In genomic region chr12:31650927-31651326, GRCh38 we compare ENCODE assay signal across 12 cellular contexts. TPM values are rescaled to one million over a fixed set of nuclear protein-coding genes. Genes with fewer than 3 reads are reported as not detected.
DNase-seq lines count a peak whose midpoint lies in the region; ATAC-seq and TF ChIP-seq lines count a peak whose summit lies in the region.
"Had no signal": no experiment of that assay in that cellular context is flagged by ENCODE, and none has a peak within 500 bp of the region (broad histone marks: within the 10 kb centered on the region; RNA-seq: fewer than 3 reads in every experiment).

No MANE protein-coding gene starts in this region.

- no peak overlapping the region for H3K23ac ChIP-seq in mesenchymal stem cell (ENCODE audit: low read length in 2 of 2)

- H3K4me1 ChIP-seq in GM23248 (ENCODE audit: insufficient read depth) (peaks cover 5% of the 10 kb centered on the region; the same call in 1 of the 2 replicates), body of pancreas (peaks cover 45% of the 10 kb centered on the region), mesenchymal stem cell (ENCODE audit: control insufficient read depth, insufficient read depth, low read depth, low read length) (peaks cover 3% of the 10 kb centered on the region)

- H2AFZ ChIP-seq in GM23248: 0 out of 2 replicates have a peak overlapping the region, but pooled peaks have one; percentile 41
- no peak overlapping the region for H2AFZ ChIP-seq in mesenchymal stem cell (ENCODE audit: low read depth, low read length)

- H3K14ac ChIP-seq in mesenchymal stem cell (ENCODE audit: low read length in 2 of 2): no peak overlapping the region

- H4K91ac ChIP-seq in mesenchymal stem cell (ENCODE audit: low read length): no peak overlapping the region

- TF ChIP-seq CTCF in 22Rv1 (IDR thresholded peaks at IDR 0.05) (no peak), body of pancreas (IDR thresholded peaks at IDR 0.05) (no peak)

- H3K4me3 ChIP-seq in GM23248 (no peak overlapping the region), body of pancreas (no peak overlapping the region), mesenchymal stem cell (ENCODE audit: insufficient read depth in 1 of 2, low read depth in 1 of 2, low read length in 2 of 2) (peak overlapping the region in 1 of 2 experiments; percentile 88)

- intact Hi-C loops in body of pancreas (cut with DNase I): no loop called here

- H3K4me2 ChIP-seq in GM23248 (ENCODE audit: unreplicated experiment) (no peak overlapping the region), mesenchymal stem cell (ENCODE audit: low read length, poor library complexity, severe bottlenecking) (no peak overlapping the region)

- H4K8ac ChIP-seq in mesenchymal stem cell (ENCODE audit: low read length): peak overlapping the region; percentile 87

- H2BK12ac ChIP-seq in mesenchymal stem cell (ENCODE audit: low read length in 2 of 2): peak overlapping the region in 1 of 2 experiments; percentile 29

- H3K27ac ChIP-seq in 22Rv1 (peak overlapping the region; percentile 92), GM23248 (no peak overlapping the region), body of pancreas (peak overlapping the region in 3 of 4 donors; percentile 28 to 76 (median 66)), mesenchymal stem cell (ENCODE audit: low read length, poor library complexity, severe bottlenecking) (no peak overlapping the region)

- H3K79me2 ChIP-seq in GM23248 (ENCODE audit: insufficient read depth): no peaks in the 10 kb centered on the region

- H2BK15ac ChIP-seq in mesenchymal stem cell (ENCODE audit: low read depth, poor library complexity, severe bottlenecking): no peak overlapping the region

- no peak overlapping the region for H2BK5ac ChIP-seq in mesenchymal stem cell (ENCODE audit: low read depth, low read length, poor library complexity, severe bottlenecking)

- no peaks in the 10 kb centered on the region for H3K9me2 ChIP-seq in GM23248 (ENCODE audit: insufficient read depth)

- H3K4ac ChIP-seq in mesenchymal stem cell (ENCODE audit: low read depth in 1 of 2, low read length in 2 of 2): no peak overlapping the region

- no peaks in the 10 kb centered on the region for H4K20me1 ChIP-seq in GM23248 (ENCODE audit: insufficient read depth)

- DNase-seq in GM23248 (no peak), body of pancreas (peak in 3 of 4 donors; percentile 35 to 55 (median 42)), mesenchymal stem cell (peak; percentile 60), NOMO-1 (lab: John Stamatoyannopoulos, UW; ENCODE audit: unreplicated experiment in 2 of 2) (no peak), SIG-M5 treated with dmso at 0.1 percent for 504 hours (lab: John Stamatoyannopoulos, UW; ENCODE audit: unreplicated experiment) (no peak)
- DNase-seq: activated CD8-positive, alpha-beta T cell treated with anti-CD3 and anti-CD28 coated beads for 36 hours; activated naive CD4-positive, alpha-beta T cell treated with anti-CD3 and anti-CD28 coated beads for 36 hours; NCI-H1092 treated with DMSO at 0.1 percent for 48 hours had no signal

- peak overlapping the region in 1 of 2 experiments; percentile 75 for H3K18ac ChIP-seq in mesenchymal stem cell (ENCODE audit: low read depth in 1 of 2, low read length in 2 of 2)

- WGBS in GM23248 (ENCODE audit: low coverage in 1 of 2, low lambda C conversion rate in 2 of 2, missing lambda C conversion rate in 2 of 2), 2 experiments: 84 to 88% methylated on average over 5 of the region's 5 CpGs
- WGBS in body of pancreas, 2 donors: 39 to 40% methylated on average over 5 of the region's 5 CpGs
- WGBS in mesenchymal stem cell: 30% methylated on average over 4 of the region's 5 CpGs

- H3F3A ChIP-seq in GM23248 (ENCODE audit: insufficient read depth): no peaks in the 10 kb centered on the region

- no peak overlapping the region for H2AK5ac ChIP-seq in mesenchymal stem cell (ENCODE audit: low read length, severe bottlenecking)

- ATAC-seq in body of pancreas (peak; percentile 73), HG03039 (IDR thresholded peaks at IDR 0.05; ENCODE audit: unreplicated experiment) (no peak), HG03025 (IDR thresholded peaks at IDR 0.05; ENCODE audit: low FRiP score, unreplicated experiment) (no peak)
- ATAC-seq: activated CD8-positive, alpha-beta T cell treated with anti-CD3 and anti-CD28 coated beads for 36 hours; sciatic nerve had no signal

- H3K36me3 ChIP-seq in GM23248 (ENCODE audit: low read depth) (no peaks in the 10 kb centered on the region), body of pancreas (replicated peaks in 1 of 2; ENCODE audit: insufficient read depth in 1 of 2, low read depth in 2 of 2) (no peaks in the 10 kb centered on the region), mesenchymal stem cell (ENCODE audit: control insufficient read depth in 1 of 2, insufficient read depth in 2 of 2, low read depth in 1 of 2, low read length in 2 of 2) (no peaks in the 10 kb centered on the region)

- no peaks in the 10 kb centered on the region for H3K9me3 ChIP-seq in GM23248 (ENCODE audit: low read depth)
- H3K9me3 ChIP-seq in body of pancreas: no peaks in the 10 kb centered on the region
- H3K9me3 ChIP-seq in mesenchymal stem cell (ENCODE audit: control insufficient read depth, low read length): no peaks in the 10 kb centered on the region

- H3K79me1 ChIP-seq in mesenchymal stem cell (replicated peaks; ENCODE audit: low read length, poor library complexity, severe bottlenecking): no peaks in the 10 kb centered on the region

- no peak overlapping the region for H2BK120ac ChIP-seq in mesenchymal stem cell (ENCODE audit: low read depth, low read length)

- H3K9ac ChIP-seq in GM23248 (no peak overlapping the region), mesenchymal stem cell (ENCODE audit: low read length) (peak overlapping the region; percentile 92)

- no peak for TF ChIP-seq POLR2A in body of pancreas (IDR thresholded peaks at IDR 0.05)

- in situ Hi-C loops in GM23248 (cut with MboI): loop anchor here (10.0 to 25.0 kb wide), 4 partner anchors 311 to 1011 kb away; partner anchors contain the start of gene RESF1

- H3K27me3 ChIP-seq in GM23248 (replicated peaks; ENCODE audit: insufficient read depth) (no peaks in the 10 kb centered on the region), body of pancreas (no peaks in the 10 kb centered on the region), mesenchymal stem cell (ENCODE audit: control insufficient read depth in 1 of 2, insufficient read depth in 1 of 2, low read length in 2 of 2) (no peaks in the 10 kb centered on the region)

RNA-seq across cellular contexts. Expression of gene ETFBKMT, which starts 8.6 kb away (rescaled TPM):
- 1.8 and 3.4 TPM in 2 replicates for total RNA-seq in GM23248 (2014; rRNA removed; shearing (Covaris generic))
- polyA plus RNA-seq in GM23248 (2016; fragmentation: Nextera tagmentation; extraction: Ambion mirVana): 2.6 and 4.3 TPM in 2 replicates
- total RNA-seq in body of pancreas: 1 to 10 TPM; 2.9 to 4.9 TPM
- polyA plus RNA-seq in mesenchymal stem cell (2013, experiment 1 of 2): 1.1 TPM
- 1.1 TPM for polyA plus RNA-seq in mesenchymal stem cell (2013, experiment 2 of 2)

RNA-seq across cellular contexts. Expression of gene DENND5B, which starts 60.0 kb away (rescaled TPM):
- total RNA-seq in GM23248 (2014; rRNA removed; shearing (Covaris generic)): 12.0 and 12.6 TPM in 2 replicates
- 9.5 and 9.9 TPM in 2 replicates for polyA plus RNA-seq in GM23248 (2016; fragmentation: Nextera tagmentation; extraction: Ambion mirVana)
- total RNA-seq in body of pancreas: 10 to 100 TPM in 1 of 2 donors, 1 to 10 TPM in 1; 8.8 to 32.0 TPM
- polyA plus RNA-seq in mesenchymal stem cell (2013, experiment 1 of 2): 9.2 TPM
- 9.0 TPM for polyA plus RNA-seq in mesenchymal stem cell (2013, experiment 2 of 2)

Comparison
In these comparisons a context has a peak if more than half of its experiments do, and no peak if none do; other contexts are left out.
1. H3K27ac ChIP-seq: peak in 22Rv1 (single experiment) and body of pancreas (3 of 4); none in GM23248 (single experiment) and mesenchymal stem cell (single experiment).
2. DNase-seq: peak in body of pancreas (3 of 4) and mesenchymal stem cell (single experiment); none in GM23248 (single experiment), NOMO-1 (0 of 2) and SIG-M5 treated with dmso at 0.1 percent for 504 hours (single experiment).